17 cellular contexts compared by ENCODE assay signal in genomic region chr6:21132856-21133610, GRCh38.
A peak's percentile ranks its signal among the peaks of the same experiment; 100 is the strongest.
DNase-seq lines count a peak whose midpoint lies in the region; ATAC-seq and TF ChIP-seq lines count a peak whose summit lies in the region.
"Had no signal": no experiment of that assay in that cellular context is flagged by ENCODE, and none has a peak within 500 bp of the region (broad histone marks: within the 10 kb centered on the region; RNA-seq: fewer than 3 reads in every experiment).

No MANE protein-coding gene starts in this region.

- DNase-seq in COLO829 (ENCODE audit: low spot score), result peak; percentile 34
- DNase-seq in NCI-H2171 (lab: John Stamatoyannopoulos, UW), result peak; percentile 40
- peak; percentile 3 for DNase-seq in astrocyte of the hippocampus (ENCODE audit: low read depth, low spot score)
- peak; percentile 50 for DNase-seq in left kidney (ENCODE audit: low read depth, low spot score)
- DNase-seq in NCI-H1092 (lab: John Stamatoyannopoulos, UW), result no peak
- DNase-seq in stimulated activated CD4-positive, alpha-beta T cell treated with anti-CD3 and anti-CD28 coated beads, Interleukin-1b, Interleukin-23, amount 100 ng/mL, for 48 hours, result no peak
- DNase-seq in PC-3, result no peak
- DNase-seq: activated CD4-positive, alpha-beta T cell treated with anti-CD3 and anti-CD28 coated beads for 1 hour; activated CD8-positive, alpha-beta memory T cell treated with anti-CD3 and anti-CD28 coated beads, Interleukin-2, amount 50 U/mL, for 48 hours; activated naive CD4-positive, alpha-beta T cell treated with anti-CD3 and anti-CD28 coated beads, Interleukin-2, amount 10 ng/mL, durations not matched to agents 7 days and 5 days; gastrocnemius medialis; IMR-90; NCI-H1048; spleen; T-helper 2 cell had no signal

- no peak overlapping the region for H3K9ac ChIP-seq in PC-3 (ENCODE audit: low read length)

- no peak overlapping the region for H2AFZ ChIP-seq in PC-3 (ENCODE audit: low read length)

- no TSS peak for BruUV-seq in PC-3 (replicated peaks; lab: Mats Ljungman, UMichigan)

- intact Hi-C loops in PC-3 (cut with micrococcal nuclease), result no loop called here

- H3K9me2 ChIP-seq in PC-3 (replicated peaks; ENCODE audit: low read length), result no peaks in the 10 kb centered on the region

- no peaks in the 10 kb centered on the region; the same call in 1 of the 2 replicates for H3K4me1 ChIP-seq in PC-3 (ENCODE audit: insufficient read depth, low read length)
- H3K4me1 ChIP-seq: breast epithelium had no signal

- H3K9me3 ChIP-seq in PC-3 (ENCODE audit: low read length), result no peaks in the 10 kb centered on the region
- H3K9me3 ChIP-seq: breast epithelium, gastrocnemius medialis, spleen had no signal

- ATAC-seq in GM19395 (IDR thresholded peaks at IDR 0.05; ENCODE audit: unreplicated experiment) (no peak), PC-3 (no peak)
- ATAC-seq: gastrocnemius medialis had no signal

- no peaks in the 10 kb centered on the region for H3K27me3 ChIP-seq in PC-3 (ENCODE audit: low read length)
- H3K27me3 ChIP-seq: breast epithelium, gastrocnemius medialis, spleen had no signal

- CTCF ChIA-PET in PC-3 (lab: Charles Lee), result no interaction called here

- no peak for TF ChIP-seq CTCF in PC-3 (conservative IDR thresholded peaks at IDR 0.05; ENCODE audit: low read depth, low read length)

- no peaks in the 10 kb centered on the region for H3K79me2 ChIP-seq in PC-3 (ENCODE audit: low read length)

- H3K27ac ChIP-seq in PC-3 (ENCODE audit: low read length), result no peak overlapping the region
- H3K27ac ChIP-seq: breast epithelium, gastrocnemius medialis, spleen had no signal

- no peaks in the 10 kb centered on the region for H3K36me3 ChIP-seq in PC-3 (ENCODE audit: low read depth, low read length)
- H3K36me3 ChIP-seq: breast epithelium, gastrocnemius medialis, spleen had no signal

- no peak overlapping the region for H3K4me3 ChIP-seq in PC-3 (ENCODE audit: low read length)
- H3K4me3 ChIP-seq: breast epithelium, gastrocnemius medialis, spleen had no signal

- H3F3A ChIP-seq in PC-3 (ENCODE audit: low read length, unreplicated experiment), result no peaks in the 10 kb centered on the region

- no peak overlapping the region for H3K4me2 ChIP-seq in PC-3 (ENCODE audit: low read length)

- H4K20me1 ChIP-seq in PC-3 (ENCODE audit: low read length), result no peaks in the 10 kb centered on the region

- POLR2A ChIA-PET in PC-3 (lab: Charles Lee; ENCODE audit: unreplicated experiment), result no interaction called here

Comparison
In these comparisons a context has a peak if more than half of its experiments do, and no peak if none do; other contexts are left out.
1. DNase-seq: peak in COLO829 (single experiment), NCI-H2171 (single experiment), astrocyte of the hippocampus (single experiment) and left kidney (single experiment); none in NCI-H1092 (single experiment), stimulated activated CD4-positive, alpha-beta T cell treated with anti-CD3 and anti-CD28 coated beads, Interleukin-1b, Interleukin-23, amount 100 ng/mL, for 48 hours (single experiment) and PC-3 (single experiment).